Comparison of ENCODE assay signal across 1 cellular context in the genomic region with DNA sequence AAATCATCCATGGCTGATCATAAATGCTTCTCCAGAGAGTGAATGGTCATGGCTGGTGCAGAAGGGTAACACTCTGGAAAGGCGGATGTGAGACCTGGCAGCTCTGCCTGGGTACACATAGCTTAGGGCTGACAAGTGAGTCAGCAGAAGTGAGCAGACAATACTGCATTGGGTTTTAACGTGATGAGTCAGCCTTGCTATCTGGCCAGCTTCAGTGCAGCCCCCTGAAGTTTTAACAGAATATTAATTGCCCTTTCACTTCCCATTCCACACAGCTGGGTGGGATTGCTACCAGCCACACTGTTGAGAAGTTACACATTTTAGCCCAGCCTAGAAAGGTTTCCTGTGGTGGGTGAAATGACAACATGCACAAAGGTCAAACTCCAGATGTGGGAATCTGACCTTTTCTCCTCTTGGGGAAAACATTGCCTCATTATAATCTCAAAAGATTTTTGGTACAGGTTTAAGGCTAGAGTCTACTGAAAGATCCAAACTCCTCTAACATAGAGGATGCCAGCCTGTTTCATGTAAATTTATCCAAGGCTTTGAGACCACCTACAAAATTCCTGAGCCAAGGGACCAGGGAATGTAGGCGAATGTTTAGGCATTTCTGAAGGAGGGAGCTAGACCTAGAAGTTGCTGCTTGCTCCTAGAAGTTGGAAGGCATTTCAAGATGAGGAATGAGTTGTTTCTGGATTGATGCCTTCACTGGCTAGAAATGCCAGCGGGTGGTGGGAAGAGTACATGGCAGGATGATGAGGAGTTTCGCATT.
A peak's percentile ranks its signal among the peaks of the same experiment; 100 is the strongest.
TF ChIP-seq lines count a peak whose summit lies in the region.

No MANE protein-coding gene starts in this region.

TF ChIP-seq in K562, 482 proteins besides CTCF, POLR2A, EP300 and RAD21 (continued from another document and continues in another):
- TF ChIP-seq, protein P1, sequence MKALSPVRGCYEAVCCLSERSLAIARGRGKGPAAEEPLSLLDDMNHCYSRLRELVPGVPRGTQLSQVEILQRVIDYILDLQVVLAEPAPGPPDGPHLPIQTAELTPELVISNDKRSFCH (CRISPR knock-in tag; IDR thresholded peaks at IDR 0.05), result no peak
- TF ChIP-seq, protein P1 (tag; IDR thresholded peaks at IDR 0.05), result peak; percentile 93
- peak; percentile 60 to 80; a peak in 3 of 4 replicates for TF ChIP-seq RCOR1 (IDR thresholded peaks at IDR 0.05; ENCODE audit: borderline replicate concordance in 1 of 2, low read depth in 2 of 2, low read length in 2 of 2)
- TF ChIP-seq, protein P2, sequence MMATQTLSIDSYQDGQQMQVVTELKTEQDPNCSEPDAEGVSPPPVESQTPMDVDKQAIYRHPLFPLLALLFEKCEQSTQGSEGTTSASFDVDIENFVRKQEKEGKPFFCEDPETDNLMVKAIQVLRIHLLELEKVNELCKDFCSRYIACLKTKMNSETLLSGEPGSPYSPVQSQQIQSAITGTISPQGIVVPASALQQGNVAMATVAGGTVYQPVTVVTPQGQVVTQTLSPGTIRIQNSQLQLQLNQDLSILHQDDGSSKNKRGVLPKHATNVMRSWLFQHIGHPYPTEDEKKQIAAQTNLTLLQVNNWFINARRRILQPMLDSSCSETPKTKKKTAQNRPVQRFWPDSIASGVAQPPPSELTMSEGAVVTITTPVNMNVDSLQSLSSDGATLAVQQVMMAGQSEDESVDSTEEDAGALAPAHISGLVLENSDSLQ (IDR thresholded peaks at IDR 0.05), result peak; percentile 75
- no peak for TF ChIP-seq KAT2B (IDR thresholded peaks at IDR 0.05; ENCODE audit: low read depth, low read length)
- TF ChIP-seq LEF1 (IDR thresholded peaks at IDR 0.05), result peak; percentile 82
- TF ChIP-seq, protein P3, sequence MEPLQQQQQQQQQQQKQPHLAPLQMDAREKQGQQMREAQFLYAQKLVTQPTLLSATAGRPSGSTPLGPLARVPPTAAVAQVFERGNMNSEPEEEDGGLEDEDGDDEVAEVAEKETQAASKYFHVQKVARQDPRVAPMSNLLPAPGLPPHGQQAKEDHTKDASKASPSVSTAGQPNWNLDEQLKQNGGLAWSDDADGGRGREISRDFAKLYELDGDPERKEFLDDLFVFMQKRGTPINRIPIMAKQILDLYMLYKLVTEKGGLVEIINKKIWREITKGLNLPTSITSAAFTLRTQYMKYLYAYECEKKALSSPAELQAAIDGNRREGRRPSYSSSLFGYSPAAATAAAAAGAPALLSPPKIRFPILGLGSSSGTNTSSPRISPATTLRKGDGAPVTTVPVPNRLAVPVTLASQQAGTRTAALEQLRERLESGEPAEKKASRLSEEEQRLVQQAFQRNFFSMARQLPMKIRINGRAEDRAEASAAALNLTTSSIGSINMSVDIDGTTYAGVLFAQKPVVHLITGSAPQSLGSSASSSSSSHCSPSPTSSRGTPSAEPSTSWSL (CRISPR knock-in tag; IDR thresholded peaks at IDR 0.05; ENCODE audit: borderline replicate concordance), result no peak
- peak; percentile 92 for TF ChIP-seq SMAD4 (CRISPR knock-in tag; conservative IDR thresholded peaks at IDR 0.05)
- TF ChIP-seq, protein P4, sequence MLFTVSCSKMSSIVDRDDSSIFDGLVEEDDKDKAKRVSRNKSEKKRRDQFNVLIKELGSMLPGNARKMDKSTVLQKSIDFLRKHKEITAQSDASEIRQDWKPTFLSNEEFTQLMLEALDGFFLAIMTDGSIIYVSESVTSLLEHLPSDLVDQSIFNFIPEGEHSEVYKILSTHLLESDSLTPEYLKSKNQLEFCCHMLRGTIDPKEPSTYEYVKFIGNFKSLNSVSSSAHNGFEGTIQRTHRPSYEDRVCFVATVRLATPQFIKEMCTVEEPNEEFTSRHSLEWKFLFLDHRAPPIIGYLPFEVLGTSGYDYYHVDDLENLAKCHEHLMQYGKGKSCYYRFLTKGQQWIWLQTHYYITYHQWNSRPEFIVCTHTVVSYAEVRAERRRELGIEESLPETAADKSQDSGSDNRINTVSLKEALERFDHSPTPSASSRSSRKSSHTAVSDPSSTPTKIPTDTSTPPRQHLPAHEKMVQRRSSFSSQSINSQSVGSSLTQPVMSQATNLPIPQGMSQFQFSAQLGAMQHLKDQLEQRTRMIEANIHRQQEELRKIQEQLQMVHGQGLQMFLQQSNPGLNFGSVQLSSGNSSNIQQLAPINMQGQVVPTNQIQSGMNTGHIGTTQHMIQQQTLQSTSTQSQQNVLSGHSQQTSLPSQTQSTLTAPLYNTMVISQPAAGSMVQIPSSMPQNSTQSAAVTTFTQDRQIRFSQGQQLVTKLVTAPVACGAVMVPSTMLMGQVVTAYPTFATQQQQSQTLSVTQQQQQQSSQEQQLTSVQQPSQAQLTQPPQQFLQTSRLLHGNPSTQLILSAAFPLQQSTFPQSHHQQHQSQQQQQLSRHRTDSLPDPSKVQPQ (CRISPR knock-in tag; IDR thresholded peaks at IDR 0.05; ENCODE audit: borderline replicate concordance), result no peak
- no peak for TF ChIP-seq EWSR1 (IDR thresholded peaks at IDR 0.05; ENCODE audit: borderline replicate concordance, low read depth, partially characterized antibody)
- TF ChIP-seq, protein P5, sequence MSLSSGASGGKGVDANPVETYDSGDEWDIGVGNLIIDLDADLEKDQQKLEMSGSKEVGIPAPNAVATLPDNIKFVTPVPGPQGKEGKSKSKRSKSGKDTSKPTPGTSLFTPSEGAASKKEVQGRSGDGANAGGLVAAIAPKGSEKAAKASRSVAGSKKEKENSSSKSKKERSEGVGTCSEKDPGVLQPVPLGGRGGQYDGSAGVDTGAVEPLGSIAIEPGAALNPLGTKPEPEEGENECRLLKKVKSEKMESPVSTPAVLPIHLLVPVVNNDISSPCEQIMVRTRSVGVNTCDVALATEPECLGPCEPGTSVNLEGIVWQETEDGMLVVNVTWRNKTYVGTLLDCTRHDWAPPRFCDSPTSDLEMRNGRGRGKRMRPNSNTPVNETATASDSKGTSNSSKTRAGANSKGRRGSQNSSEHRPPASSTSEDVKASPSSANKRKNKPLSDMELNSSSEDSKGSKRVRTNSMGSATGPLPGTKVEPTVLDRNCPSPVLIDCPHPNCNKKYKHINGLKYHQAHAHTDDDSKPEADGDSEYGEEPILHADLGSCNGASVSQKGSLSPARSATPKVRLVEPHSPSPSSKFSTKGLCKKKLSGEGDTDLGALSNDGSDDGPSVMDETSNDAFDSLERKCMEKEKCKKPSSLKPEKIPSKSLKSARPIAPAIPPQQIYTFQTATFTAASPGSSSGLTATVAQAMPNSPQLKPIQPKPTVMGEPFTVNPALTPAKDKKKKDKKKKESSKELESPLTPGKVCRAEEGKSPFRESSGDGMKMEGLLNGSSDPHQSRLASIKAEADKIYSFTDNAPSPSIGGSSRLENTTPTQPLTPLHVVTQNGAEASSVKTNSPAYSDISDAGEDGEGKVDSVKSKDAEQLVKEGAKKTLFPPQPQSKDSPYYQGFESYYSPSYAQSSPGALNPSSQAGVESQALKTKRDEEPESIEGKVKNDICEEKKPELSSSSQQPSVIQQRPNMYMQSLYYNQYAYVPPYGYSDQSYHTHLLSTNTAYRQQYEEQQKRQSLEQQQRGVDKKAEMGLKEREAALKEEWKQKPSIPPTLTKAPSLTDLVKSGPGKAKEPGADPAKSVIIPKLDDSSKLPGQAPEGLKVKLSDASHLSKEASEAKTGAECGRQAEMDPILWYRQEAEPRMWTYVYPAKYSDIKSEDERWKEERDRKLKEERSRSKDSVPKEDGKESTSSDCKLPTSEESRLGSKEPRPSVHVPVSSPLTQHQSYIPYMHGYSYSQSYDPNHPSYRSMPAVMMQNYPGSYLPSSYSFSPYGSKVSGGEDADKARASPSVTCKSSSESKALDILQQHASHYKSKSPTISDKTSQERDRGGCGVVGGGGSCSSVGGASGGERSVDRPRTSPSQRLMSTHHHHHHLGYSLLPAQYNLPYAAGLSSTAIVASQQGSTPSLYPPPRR (CRISPR knock-in tag; IDR thresholded peaks at IDR 0.05; ENCODE audit: borderline replicate concordance), result no peak
- TF ChIP-seq MIER1 (IDR thresholded peaks at IDR 0.05; ENCODE audit: low read depth), result no peak
- no peak for TF ChIP-seq POLR3A (IDR thresholded peaks at IDR 0.05; ENCODE audit: borderline replicate concordance, extremely low read depth, insufficient read depth, insufficient read length)
- no peak for TF ChIP-seq SUPT5H (IDR thresholded peaks at IDR 0.05)
- TF ChIP-seq ZNF644 (tag; IDR thresholded peaks at IDR 0.05; ENCODE audit: low read depth), result peak; percentile 92
- TF ChIP-seq, protein P6, sequence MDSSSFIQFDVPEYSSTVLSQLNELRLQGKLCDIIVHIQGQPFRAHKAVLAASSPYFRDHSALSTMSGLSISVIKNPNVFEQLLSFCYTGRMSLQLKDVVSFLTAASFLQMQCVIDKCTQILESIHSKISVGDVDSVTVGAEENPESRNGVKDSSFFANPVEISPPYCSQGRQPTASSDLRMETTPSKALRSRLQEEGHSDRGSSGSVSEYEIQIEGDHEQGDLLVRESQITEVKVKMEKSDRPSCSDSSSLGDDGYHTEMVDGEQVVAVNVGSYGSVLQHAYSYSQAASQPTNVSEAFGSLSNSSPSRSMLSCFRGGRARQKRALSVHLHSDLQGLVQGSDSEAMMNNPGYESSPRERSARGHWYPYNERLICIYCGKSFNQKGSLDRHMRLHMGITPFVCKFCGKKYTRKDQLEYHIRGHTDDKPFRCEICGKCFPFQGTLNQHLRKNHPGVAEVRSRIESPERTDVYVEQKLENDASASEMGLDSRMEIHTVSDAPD (CRISPR knock-in tag; IDR thresholded peaks at IDR 0.05), result no peak
- no peak for TF ChIP-seq MTF1 (CRISPR knock-in tag; IDR thresholded peaks at IDR 0.05; ENCODE audit: borderline replicate concordance)
- no peak for TF ChIP-seq SRSF1 (IDR thresholded peaks at IDR 0.05; ENCODE audit: low read depth, low read length)
- no peak for TF ChIP-seq ESRRB (CRISPR knock-in tag; IDR thresholded peaks at IDR 0.05; ENCODE audit: borderline replicate concordance)
- TF ChIP-seq ZNF584 (CRISPR knock-in tag; IDR thresholded peaks at IDR 0.05; ENCODE audit: low read depth), result peak; percentile 94
- no peak for TF ChIP-seq RAD51 (IDR thresholded peaks at IDR 0.05; ENCODE audit: borderline replicate concordance, low read depth)
- TF ChIP-seq NFIC (IDR thresholded peaks at IDR 0.05), result peak; percentile 56
- TF ChIP-seq ARHGAP35 (IDR thresholded peaks at IDR 0.05; ENCODE audit: partially characterized antibody), result no peak
- TF ChIP-seq KLF1 (tag; IDR thresholded peaks at IDR 0.05), result no peak
- TF ChIP-seq, protein P7, sequence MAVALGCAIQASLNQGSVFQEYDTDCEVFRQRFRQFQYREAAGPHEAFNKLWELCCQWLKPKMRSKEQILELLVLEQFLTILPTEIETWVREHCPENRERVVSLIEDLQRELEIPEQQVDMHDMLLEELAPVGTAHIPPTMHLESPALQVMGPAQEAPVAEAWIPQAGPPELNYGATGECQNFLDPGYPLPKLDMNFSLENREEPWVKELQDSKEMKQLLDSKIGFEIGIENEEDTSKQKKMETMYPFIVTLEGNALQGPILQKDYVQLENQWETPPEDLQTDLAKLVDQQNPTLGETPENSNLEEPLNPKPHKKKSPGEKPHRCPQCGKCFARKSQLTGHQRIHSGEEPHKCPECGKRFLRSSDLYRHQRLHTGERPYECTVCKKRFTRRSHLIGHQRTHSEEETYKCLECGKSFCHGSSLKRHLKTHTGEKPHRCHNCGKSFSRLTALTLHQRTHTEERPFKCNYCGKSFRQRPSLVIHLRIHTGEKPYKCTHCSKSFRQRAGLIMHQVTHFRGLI (CRISPR knock-in tag; IDR thresholded peaks at IDR 0.05), result 0 out of 2 replicates have a peak, but pooled peaks have one; percentile 65
- TF ChIP-seq, protein P8, sequence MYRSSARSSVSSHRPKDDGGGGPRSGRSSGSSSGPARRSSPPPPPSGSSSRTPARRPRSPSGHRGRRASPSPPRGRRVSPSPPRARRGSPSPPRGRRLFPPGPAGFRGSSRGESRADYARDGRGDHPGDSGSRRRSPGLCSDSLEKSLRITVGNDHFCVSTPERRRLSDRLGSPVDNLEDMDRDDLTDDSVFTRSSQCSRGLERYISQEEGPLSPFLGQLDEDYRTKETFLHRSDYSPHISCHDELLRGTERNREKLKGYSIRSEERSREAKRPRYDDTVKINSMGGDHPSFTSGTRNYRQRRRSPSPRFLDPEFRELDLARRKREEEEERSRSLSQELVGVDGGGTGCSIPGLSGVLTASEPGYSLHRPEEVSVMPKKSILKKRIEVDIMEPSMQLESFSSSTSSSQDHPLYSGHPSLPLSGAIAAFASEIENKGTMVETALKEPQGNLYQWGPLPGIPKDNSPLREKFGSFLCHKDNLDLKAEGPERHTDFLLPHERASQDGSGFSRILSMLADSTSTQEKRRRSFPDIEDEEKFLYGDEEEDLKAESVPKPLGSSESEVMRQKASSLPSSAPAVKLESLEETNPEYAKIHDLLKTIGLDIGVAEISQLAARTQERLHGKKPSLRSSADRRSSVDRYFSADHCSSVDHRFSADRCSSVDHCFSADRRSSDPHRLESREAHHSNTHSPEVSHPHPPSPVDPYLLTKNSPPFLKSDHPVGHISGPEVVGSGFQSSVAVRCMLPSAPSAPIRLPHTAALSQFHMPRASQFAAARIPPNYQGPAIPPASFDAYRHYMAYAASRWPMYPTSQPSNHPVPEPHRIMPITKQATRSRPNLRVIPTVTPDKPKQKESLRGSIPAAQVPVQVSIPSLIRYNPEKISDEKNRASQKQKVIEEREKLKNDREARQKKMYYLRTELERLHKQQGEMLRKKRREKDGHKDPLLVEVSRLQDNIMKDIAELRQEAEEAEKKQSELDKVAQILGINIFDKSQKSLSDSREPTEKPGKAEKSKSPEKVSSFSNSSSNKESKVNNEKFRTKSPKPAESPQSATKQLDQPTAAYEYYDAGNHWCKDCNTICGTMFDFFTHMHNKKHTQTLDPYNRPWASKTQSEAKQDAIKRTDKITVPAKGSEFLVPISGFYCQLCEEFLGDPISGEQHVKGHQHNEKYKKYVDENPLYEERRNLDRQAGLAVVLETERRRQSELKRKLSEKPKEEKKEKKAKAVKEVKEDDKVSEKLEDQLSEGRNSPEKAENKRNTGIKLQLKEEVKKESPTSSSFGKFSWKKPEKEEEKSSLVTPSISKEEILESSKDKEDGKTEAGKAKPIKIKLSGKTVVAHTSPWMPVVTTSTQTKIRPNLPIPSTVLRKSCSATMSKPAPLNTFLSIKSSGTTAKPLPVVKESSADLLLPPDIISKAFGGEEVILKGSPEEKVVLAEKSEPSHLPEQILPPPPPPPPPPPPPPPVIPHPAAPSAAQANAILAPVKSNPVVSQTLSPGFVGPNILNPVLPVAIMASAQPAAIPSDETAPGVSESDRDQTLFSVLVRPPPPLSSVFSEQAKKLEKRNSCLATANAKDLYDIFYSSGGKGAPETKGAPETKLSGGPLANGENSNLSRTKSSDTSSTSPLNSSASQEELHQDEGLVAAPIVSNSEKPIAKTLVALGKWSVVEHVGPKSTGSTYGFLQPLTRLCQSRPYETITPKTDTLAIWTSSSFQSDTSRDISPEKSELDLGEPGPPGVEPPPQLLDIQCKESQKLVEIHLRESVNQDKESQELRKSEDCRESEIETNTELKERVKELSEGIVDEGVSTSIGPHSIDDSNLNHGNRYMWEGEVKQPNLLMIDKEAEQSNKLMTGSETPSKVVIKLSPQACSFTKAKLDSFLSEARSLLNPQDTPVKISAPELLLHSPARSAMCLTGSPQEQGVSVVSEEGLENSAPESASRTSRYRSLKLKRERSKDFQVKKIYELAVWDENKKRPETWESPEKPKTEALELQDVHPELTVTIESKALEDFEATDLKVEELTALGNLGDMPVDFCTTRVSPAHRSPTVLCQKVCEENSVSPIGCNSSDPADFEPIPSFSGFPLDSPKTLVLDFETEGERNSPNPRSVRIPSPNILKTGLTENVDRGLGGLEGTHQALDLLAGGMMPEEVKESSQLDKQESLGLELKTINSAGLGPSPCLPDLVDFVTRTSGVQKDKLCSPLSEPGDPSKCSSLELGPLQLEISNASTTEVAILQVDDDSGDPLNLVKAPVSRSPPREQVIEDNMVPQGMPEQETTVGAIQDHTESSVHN (IDR thresholded peaks at IDR 0.05; ENCODE audit: borderline replicate concordance in 1 of 2, low read depth in 1 of 2), result peak in 1 of 2 experiments; percentile 87; a peak in 2 of 4 replicates
- TF ChIP-seq L3MBTL2 (IDR thresholded peaks at IDR 0.05), result no peak; the same call in 1 of the 2 replicates
- TF ChIP-seq GTF2E2 (tag; IDR thresholded peaks at IDR 0.05), result no peak
- TF ChIP-seq ZNF311 (CRISPR knock-in tag; IDR thresholded peaks at IDR 0.05), result no peak
- no peak for TF ChIP-seq NCOA6 (IDR thresholded peaks at IDR 0.05)
- TF ChIP-seq TBP (optimal IDR thresholded peaks at IDR 0.05; ENCODE audit: low read depth, low read length), result peak; percentile 71
